Comparison of ENCODE assay signal across 10 cellular contexts in the genomic region with DNA sequence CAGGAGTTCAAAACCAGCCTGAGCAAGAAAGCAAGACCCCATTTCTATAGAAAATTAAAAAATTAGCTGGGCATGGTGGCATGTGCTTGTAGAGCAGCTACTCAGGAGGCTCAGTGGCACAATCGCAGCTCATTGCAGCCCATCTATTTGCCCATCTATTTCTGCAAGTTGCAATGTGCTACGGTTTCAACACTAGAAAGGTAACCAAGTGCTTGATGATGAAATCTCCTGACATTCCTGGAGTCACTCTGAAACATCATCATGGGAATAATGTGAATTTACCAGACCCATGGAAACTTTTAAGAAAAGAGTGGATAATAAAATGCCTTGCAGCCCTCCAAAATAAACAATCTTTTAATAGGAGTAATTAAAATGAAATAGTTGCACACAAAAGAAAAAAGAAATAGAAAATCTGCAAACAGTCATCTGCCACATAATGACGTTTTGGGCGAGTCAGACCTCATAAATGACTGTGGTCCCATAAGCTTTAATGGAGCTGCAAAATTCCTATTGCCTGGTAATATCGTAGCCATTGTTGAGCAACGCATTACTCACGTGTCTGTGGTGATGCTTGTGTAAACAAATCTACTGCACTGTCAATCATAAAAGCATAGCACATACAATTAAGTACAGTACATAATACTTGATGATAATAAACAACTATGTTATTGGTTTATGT. TPM values are rescaled to one million over a fixed set of nuclear protein-coding genes. Genes with fewer than 3 reads are reported as not detected.
A peak's percentile ranks its signal among the peaks of the same experiment; 100 is the strongest.
DNase-seq lines count a peak whose midpoint lies in the region; ATAC-seq, FAIRE-seq and TF ChIP-seq lines count a peak whose summit lies in the region.
"Had no signal": no experiment of that assay in that cellular context is flagged by ENCODE, and none has a peak within 500 bp of the region (broad histone marks: within the 10 kb centered on the region; RNA-seq: fewer than 3 reads in every experiment).

No MANE protein-coding gene starts in this region.

- TF ChIP-seq RAD21 in HepG2 (CRISPR knock-in tag; IDR thresholded peaks at IDR 0.05): no peak

- TF ChIP-seq POLR2A in HepG2 (IDR thresholded peaks at IDR 0.05; ENCODE audit: insufficient read depth in 1 of 2, low read depth in 2 of 2, low read length in 2 of 2) (no peak), right lobe of liver (IDR thresholded peaks at IDR 0.05) (no peak), vagina (IDR thresholded peaks at IDR 0.05) (no peak)

- CTCF ChIA-PET in HepG2 (lab: Yijun Ruan, JAX; ENCODE audit: low intra/inter-chr PET ratio, low total read pairs): no interaction called here

- H3K27me3 ChIP-seq in HepG2 (ENCODE audit: control insufficient read depth in 1 of 2, insufficient read depth in 2 of 2, low read length in 2 of 2): no peaks in the 10 kb centered on the region
- H3K27me3 ChIP-seq in right lobe of liver: no peaks in the 10 kb centered on the region
- no peaks in the 10 kb centered on the region for H3K27me3 ChIP-seq in vagina

- H3K27ac ChIP-seq in HepG2 (ENCODE audit: extremely low read length, insufficient read depth, low read length) (no peak overlapping the region), right lobe of liver (no peak overlapping the region), vagina (no peak overlapping the region)

- WGBS in HepG2 (ENCODE audit: low lambda C conversion rate): 3% methylated on average over 7 of the region's 7 CpGs
- WGBS in right lobe of liver (ENCODE audit: insufficient coverage, low coverage, low lambda C conversion rate, missing lambda C conversion rate): 61% methylated on average over 7 of the region's 7 CpGs

- H2AFZ ChIP-seq in HepG2 (ENCODE audit: low read length): no peak overlapping the region

- TF ChIP-seq CTCF in HepG2 (CRISPR knock-in tag; IDR thresholded peaks at IDR 0.05) (no peak), right lobe of liver (IDR thresholded peaks at IDR 0.05) (no peak), fibroblast of pulmonary artery (IDR thresholded peaks at IDR 0.05; ENCODE audit: low read length, missing control alignments) (no peak), vagina (IDR thresholded peaks at IDR 0.05) (no peak)

- H3K4me3 ChIP-seq in HepG2 (replicated peaks in 1 of 3; ENCODE audit: insufficient read depth in 1 of 3, low read depth in 2 of 3, low read length in 3 of 3): no peak overlapping the region
- H3K4me3 ChIP-seq in right lobe of liver: no peak overlapping the region
- H3K4me3 ChIP-seq in fibroblast of pulmonary artery (replicated peaks; ENCODE audit: low read depth, low read length): no peak overlapping the region
- H3K4me3 ChIP-seq in vagina: no peak overlapping the region

- no peaks in the 10 kb centered on the region for H3K79me2 ChIP-seq in HepG2 (ENCODE audit: insufficient read depth, low read length)

- no peak for ATAC-seq in HepG2
- ATAC-seq in right lobe of liver: no peak
- no peak for ATAC-seq in HG03520 (IDR thresholded peaks at IDR 0.05; ENCODE audit: unreplicated experiment)
- no peak for ATAC-seq in HG02938 (IDR thresholded peaks at IDR 0.05; ENCODE audit: unreplicated experiment)

- no peak overlapping the region for H3K4me2 ChIP-seq in HepG2 (ENCODE audit: low read depth, low read length)

- DNase-seq in HepG2 (ENCODE audit: low spot score) (no peak), right lobe of liver (no peak), RPMI7951 (ENCODE audit: low read depth) (peak; percentile 50), fibroblast of pulmonary artery (ENCODE audit: low read depth) (peak; percentile 59), vagina (ENCODE audit: extremely low spot score in 2 of 2) (no peak), pons (ENCODE audit: low spot score) (no peak)
- DNase-seq: activated CD4-positive, alpha-beta T cell treated with anti-CD3 and anti-CD28 coated beads, Interleukin-2, amount 50 U/mL, for 4 hours; activated naive CD4-positive, alpha-beta T cell treated with anti-CD3 and anti-CD28 coated beads for 36 hours had no signal

- intact Hi-C loops in HepG2 (cut with micrococcal nuclease; ENCODE audit: unreplicated experiment) (no loop called here), right lobe of liver (cut with DNase I) (no loop called here), vagina (cut with DNase I) (no loop called here)

- H4K20me1 ChIP-seq in HepG2 (ENCODE audit: insufficient read depth, low read length): no peaks in the 10 kb centered on the region

- H3K9me3 ChIP-seq in HepG2 (ENCODE audit: low read length) (no peaks in the 10 kb centered on the region), right lobe of liver (no peaks in the 10 kb centered on the region), vagina (no peaks in the 10 kb centered on the region)

- BruUV-seq in HepG2 (replicated peaks; lab: Mats Ljungman, UMichigan): no TSS peak

- in situ Hi-C loops in HepG2 (cut with HindIII; ENCODE audit: extremely low pct_ligation_motif_present, low pct_unique_long_range_greater_than_20kb): no loop called here

- POLR2A ChIA-PET in HepG2 (lab: Yijun Ruan, JAX): no interaction called here

- TF ChIP-seq EP300 in HepG2 (IDR thresholded peaks at IDR 0.05; ENCODE audit: low read depth in 2 of 2, low read length in 2 of 2): no peak
- TF ChIP-seq EP300 in HepG2 (CRISPR knock-in tag; IDR thresholded peaks at IDR 0.05; ENCODE audit: borderline replicate concordance): no peak

- H3K4me1 ChIP-seq in HepG2 (ENCODE audit: insufficient read depth, low read length): 0 out of 2 replicates have a peak, but pooled peaks cover 6% of the 10 kb centered on the region
- H3K4me1 ChIP-seq in right lobe of liver: no peaks in the 10 kb centered on the region
- no peaks in the 10 kb centered on the region for H3K4me1 ChIP-seq in vagina

- H3K36me3 ChIP-seq in HepG2 (replicated peaks in 1 of 2; ENCODE audit: control insufficient read depth in 1 of 2, insufficient read depth in 2 of 2, low read length in 2 of 2): no peaks in the 10 kb centered on the region
- no peaks in the 10 kb centered on the region for H3K36me3 ChIP-seq in right lobe of liver
- no peaks in the 10 kb centered on the region for H3K36me3 ChIP-seq in vagina

- peak; percentile 15 for FAIRE-seq in HepG2 (lab: Jason Lieb, UNC)

- no peak overlapping the region for H3K9ac ChIP-seq in HepG2 (ENCODE audit: insufficient read depth, low read depth, low read length)

TF ChIP-seq in HepG2, 621 proteins besides CTCF, POLR2A, EP300 and RAD21 (continues in another document):
- TF ChIP-seq ONECUT2 (CRISPR knock-in tag; IDR thresholded peaks at IDR 0.05) (no peak), XRCC5 (optimal IDR thresholded peaks at IDR 0.05; ENCODE audit: low read length) (no peak), ZNF749 (CRISPR knock-in tag; IDR thresholded peaks at IDR 0.05; ENCODE audit: borderline replicate concordance) (no peak), HMGA1 (CRISPR knock-in tag; conservative IDR thresholded peaks at IDR 0.05) (no peak), ZNF737 (CRISPR knock-in tag; IDR thresholded peaks at IDR 0.05; ENCODE audit: borderline replicate concordance) (no peak), PAWR (CRISPR knock-in tag; IDR thresholded peaks at IDR 0.05; ENCODE audit: borderline replicate concordance) (no peak)
- TF ChIP-seq, protein P1, sequence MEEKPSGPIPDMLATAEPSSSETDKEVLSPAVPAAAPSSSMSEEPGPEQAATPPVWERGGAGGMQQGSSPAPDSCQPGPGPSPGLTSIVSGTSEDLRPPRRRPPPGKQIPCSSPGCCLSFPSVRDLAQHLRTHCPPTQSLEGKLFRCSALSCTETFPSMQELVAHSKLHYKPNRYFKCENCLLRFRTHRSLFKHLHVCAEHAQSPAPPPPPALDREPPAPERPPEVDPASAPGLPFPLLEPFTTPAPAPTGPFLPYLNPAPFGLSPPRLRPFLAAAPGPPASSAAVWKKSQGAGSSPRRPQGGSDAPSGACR (CRISPR knock-in tag; IDR thresholded peaks at IDR 0.05): no peak
- TF ChIP-seq, protein P2, sequence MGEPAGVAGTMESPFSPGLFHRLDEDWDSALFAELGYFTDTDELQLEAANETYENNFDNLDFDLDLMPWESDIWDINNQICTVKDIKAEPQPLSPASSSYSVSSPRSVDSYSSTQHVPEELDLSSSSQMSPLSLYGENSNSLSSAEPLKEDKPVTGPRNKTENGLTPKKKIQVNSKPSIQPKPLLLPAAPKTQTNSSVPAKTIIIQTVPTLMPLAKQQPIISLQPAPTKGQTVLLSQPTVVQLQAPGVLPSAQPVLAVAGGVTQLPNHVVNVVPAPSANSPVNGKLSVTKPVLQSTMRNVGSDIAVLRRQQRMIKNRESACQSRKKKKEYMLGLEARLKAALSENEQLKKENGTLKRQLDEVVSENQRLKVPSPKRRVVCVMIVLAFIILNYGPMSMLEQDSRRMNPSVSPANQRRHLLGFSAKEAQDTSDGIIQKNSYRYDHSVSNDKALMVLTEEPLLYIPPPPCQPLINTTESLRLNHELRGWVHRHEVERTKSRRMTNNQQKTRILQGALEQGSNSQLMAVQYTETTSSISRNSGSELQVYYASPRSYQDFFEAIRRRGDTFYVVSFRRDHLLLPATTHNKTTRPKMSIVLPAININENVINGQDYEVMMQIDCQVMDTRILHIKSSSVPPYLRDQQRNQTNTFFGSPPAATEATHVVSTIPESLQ (CRISPR knock-in tag; conservative IDR thresholded peaks at IDR 0.05): no peak

RNA-seq across cellular contexts. Expression of a gene that starts 46.6 kb away (rescaled TPM):
- 14.2 and 14.7 TPM in 2 replicates for total RNA-seq in HepG2 (2016; rRNA removed; fragmentation: Illumina TruSeq; extraction: Trizol)
- 2.6 and 2.9 TPM in 2 replicates for total RNA-seq in HepG2 (2016; cell fraction: cytosol; rRNA removed; fragmentation: Illumina TruSeq; extraction: Trizol; ENCODE audit: low read depth)
- total RNA-seq in HepG2 (2016; cell fraction: insoluble cytoplasmic fraction; rRNA removed; fragmentation: Illumina TruSeq; extraction: Trizol): 13.0 and 14.1 TPM in 2 replicates
- total RNA-seq in HepG2 (2016; cell fraction: membrane; rRNA removed; fragmentation: Illumina TruSeq; extraction: Trizol): 6.7 and 7.1 TPM in 2 replicates
- 15.6 and 17.6 TPM in 2 replicates for total RNA-seq in HepG2 (2016; cell fraction: nucleus; rRNA removed; fragmentation: Illumina TruSeq; extraction: Trizol)
- 9.1 and 9.4 TPM in 2 replicates for polyA plus RNA-seq in HepG2 (2011; rRNA removed)
- 7.3 and 10.9 TPM in 2 replicates for polyA plus RNA-seq in HepG2 (2011; cell fraction: cytosol; rRNA removed)
- polyA plus RNA-seq in HepG2 (2011; cell fraction: nucleus; rRNA removed): 18.3 and 22.2 TPM in 2 replicates
- 13.3 and 16.8 TPM in 2 replicates for polyA plus RNA-seq in HepG2 (2012)
- polyA plus RNA-seq in HepG2 (2016; cell fraction: cytosol; fragmentation: Illumina TruSeq; extraction: Trizol; ENCODE audit: low read depth): 0.83 and 0.85 TPM in 2 replicates
- 12.6 and 14.1 TPM in 2 replicates for polyA plus RNA-seq in HepG2 (2016; cell fraction: insoluble cytoplasmic fraction; fragmentation: Illumina TruSeq; extraction: Trizol; ENCODE audit: low read depth)
- polyA plus RNA-seq in HepG2 (2016; cell fraction: membrane; fragmentation: Illumina TruSeq; extraction: Trizol; ENCODE audit: low read depth): 3.2 and 3.4 TPM in 2 replicates
- 30.7 and 31.8 TPM in 2 replicates for polyA plus RNA-seq in HepG2 (2016; cell fraction: nucleus; fragmentation: Illumina TruSeq; extraction: Trizol; ENCODE audit: insufficient read depth, low read depth)
- polyA minus RNA-seq in HepG2 (2011; rRNA and poly(A)+ RNA removed; ENCODE audit: low replicate concordance): 10.4 and 15.8 TPM in 2 replicates
- polyA minus RNA-seq in HepG2 (2011; cell fraction: cytosol; rRNA and poly(A)+ RNA removed): 9.9 and 11.5 TPM in 2 replicates
- 21.5 and 23.1 TPM in 2 replicates for polyA minus RNA-seq in HepG2 (2011; cell fraction: nucleus; rRNA and poly(A)+ RNA removed)
- 1 to 10 TPM; 5.3 to 7.6 (median 6.7) TPM for total RNA-seq in right lobe of liver
- total RNA-seq in RPMI7951 (2014; rRNA removed; shearing (Covaris generic)): 12.5 and 12.7 TPM in 2 replicates
- 15.2 TPM for total RNA-seq in vagina

Comparison
In these comparisons a context has a peak if more than half of its experiments do, and no peak if none do; other contexts are left out.
1. DNase-seq: peak in RPMI7951 (single experiment) and fibroblast of pulmonary artery (single experiment); none in HepG2 (single experiment), right lobe of liver (0 of 3), vagina (0 of 2) and pons (single experiment).